In genomic region chr5:81513982-81514381, GRCh38 we compare ENCODE assay signal across 10 cellular contexts.
DNase-seq lines count a peak whose midpoint lies in the region; ATAC-seq, FAIRE-seq and TF ChIP-seq lines count a peak whose summit lies in the region.
"Had no signal": no experiment of that assay in that cellular context is flagged by ENCODE, and none has a peak within 500 bp of the region (broad histone marks: within the 10 kb centered on the region; RNA-seq: fewer than 3 reads in every experiment).

No MANE protein-coding gene starts in this region.

- H3K4me1 ChIP-seq in GM23248 (ENCODE audit: insufficient read depth) (peaks cover 7% of the 10 kb centered on the region), hepatocyte (ENCODE audit: insufficient read depth) (no peaks in the 10 kb centered on the region)
- no peaks in the 10 kb centered on the region for H3K4me1 ChIP-seq in CD8-positive, alpha-beta memory T cell (ENCODE audit: insufficient read depth, low read length)

- H3K4me3 ChIP-seq in GM23248 (no peak overlapping the region), hepatocyte (no peak overlapping the region)
- H3K4me3 ChIP-seq in CD8-positive, alpha-beta memory T cell (ENCODE audit: low read length) = no peak overlapping the region

- in situ Hi-C loops in GM23248 (cut with MboI) = loop anchor here (25.0 kb wide), 3 partner anchors 223 to 723 kb away; no protein-coding TSS in a partner anchor

- intact Hi-C loops in CD4-positive, alpha-beta T cell (cut with DNase I, micrococcal nuclease) = loop anchor here in 1 of 2 experiments (2.0 kb wide), 1 partner anchor 653 kb away; no protein-coding TSS in a partner anchor

- no peaks in the 10 kb centered on the region for H3F3A ChIP-seq in GM23248 (ENCODE audit: insufficient read depth)

- H3K36me3 ChIP-seq in GM23248 (ENCODE audit: low read depth) (no peaks in the 10 kb centered on the region), hepatocyte (replicated peaks; ENCODE audit: insufficient read depth, low read depth) (no peaks in the 10 kb centered on the region)
- no peaks in the 10 kb centered on the region for H3K36me3 ChIP-seq in CD8-positive, alpha-beta memory T cell (ENCODE audit: insufficient read depth, low read length)

- H4K20me1 ChIP-seq in GM23248 (ENCODE audit: insufficient read depth) (no peaks in the 10 kb centered on the region), hepatocyte (ENCODE audit: insufficient read depth, poor library complexity, severe bottlenecking) (no peaks in the 10 kb centered on the region)

- H3K27me3 ChIP-seq in CD4-positive, alpha-beta T cell (ENCODE audit: control insufficient read depth, insufficient read depth, low read length) = no peaks in the 10 kb centered on the region
- H3K27me3 ChIP-seq in GM23248 (replicated peaks; ENCODE audit: insufficient read depth) = no peaks in the 10 kb centered on the region
- no peaks in the 10 kb centered on the region for H3K27me3 ChIP-seq in hepatocyte
- H3K27me3 ChIP-seq in CD8-positive, alpha-beta memory T cell (ENCODE audit: insufficient read depth, low read length, poor library complexity, severe bottlenecking) = no peaks in the 10 kb centered on the region

- no peaks in the 10 kb centered on the region for H3K27me3 Mint-ChIP-seq in CD4-positive, alpha-beta T cell
- no peaks in the 10 kb centered on the region for H3K27me3 Mint-ChIP-seq in stimulated activated naive CD8-positive, alpha-beta T cell treated with anti-CD3 and anti-CD28 coated beads, Interleukin-15, amount 100 ng/mL, for 72 hours
- H3K27me3 Mint-ChIP-seq in CD8-positive, alpha-beta memory T cell = no peaks in the 10 kb centered on the region

- H3K9ac ChIP-seq in GM23248 = no peak overlapping the region

- H2AFZ ChIP-seq in GM23248 = no peak overlapping the region
- H2AFZ ChIP-seq in hepatocyte = no peak overlapping the region

- DNase-seq in CD4-positive, alpha-beta T cell = no peak
- DNase-seq in GM23248 (peak; percentile 32), RWPE1 (ENCODE audit: low spot score) (peak; percentile 37), hepatocyte (ENCODE audit: low spot score) (no peak), islet precursor cell (no peak), RCC 7860 (ENCODE audit: low spot score) (no peak)
- DNase-seq in stimulated activated naive CD8-positive, alpha-beta T cell treated with anti-CD3 and anti-CD28 coated beads, Interleukin-15, amount 100 ng/mL, for 72 hours = no peak
- DNase-seq in CD8-positive, alpha-beta memory T cell = no peak

- H3K9me2 ChIP-seq in GM23248 (ENCODE audit: insufficient read depth) (no peaks in the 10 kb centered on the region), hepatocyte (replicated peaks; ENCODE audit: insufficient read depth) (no peaks in the 10 kb centered on the region)

- no peak overlapping the region for H3K27ac Mint-ChIP-seq in CD4-positive, alpha-beta T cell
- no peak overlapping the region for H3K27ac Mint-ChIP-seq in stimulated activated naive CD8-positive, alpha-beta T cell treated with anti-CD3 and anti-CD28 coated beads, Interleukin-15, amount 100 ng/mL, for 72 hours
- H3K27ac Mint-ChIP-seq in CD8-positive, alpha-beta memory T cell = no peak overlapping the region
- H3K27ac Mint-ChIP-seq: nephron had no signal

- H3K9me3 Mint-ChIP-seq in CD4-positive, alpha-beta T cell = no peaks in the 10 kb centered on the region
- H3K9me3 Mint-ChIP-seq in stimulated activated naive CD8-positive, alpha-beta T cell treated with anti-CD3 and anti-CD28 coated beads, Interleukin-15, amount 100 ng/mL, for 72 hours = no peaks in the 10 kb centered on the region
- H3K9me3 Mint-ChIP-seq in CD8-positive, alpha-beta memory T cell = no peaks in the 10 kb centered on the region
- H3K9me3 Mint-ChIP-seq: nephron had no signal

- peak; percentile 48 for ATAC-seq in CD4-positive, alpha-beta T cell (ENCODE audit: poor library complexity)
- no peak for ATAC-seq in stimulated activated naive CD8-positive, alpha-beta T cell treated with anti-CD3 and anti-CD28 coated beads, Interleukin-15, amount 100 ng/mL, for 72 hours

- no peak overlapping the region for H3K27ac ChIP-seq in CD4-positive, alpha-beta T cell (ENCODE audit: low read depth, low read length)
- H3K27ac ChIP-seq in GM23248 (no peak overlapping the region), RWPE1 (no peak overlapping the region), hepatocyte (no peak overlapping the region)
- no peak overlapping the region for H3K27ac ChIP-seq in CD8-positive, alpha-beta memory T cell (ENCODE audit: low read depth, low read length)
- H3K27ac ChIP-seq: epithelial cell of prostate had no signal

- peaks cover 5% of the 10 kb centered on the region for H3K36me3 Mint-ChIP-seq in CD4-positive, alpha-beta T cell (ENCODE audit: low read depth)
- peaks cover 0 to 2% (median 0%) of the 10 kb centered on the region in 3 donors for H3K36me3 Mint-ChIP-seq in CD8-positive, alpha-beta memory T cell

- H3K9me3 ChIP-seq in CD4-positive, alpha-beta T cell (ENCODE audit: control insufficient read depth, low read length) = no peaks in the 10 kb centered on the region
- no peaks in the 10 kb centered on the region for H3K9me3 ChIP-seq in GM23248 (ENCODE audit: low read depth)
- H3K9me3 ChIP-seq in hepatocyte (ENCODE audit: low read depth) = no peaks in the 10 kb centered on the region
- H3K9me3 ChIP-seq in CD8-positive, alpha-beta memory T cell (ENCODE audit: low read length) = no peaks in the 10 kb centered on the region

- peaks cover 7% of the 10 kb centered on the region for H3K4me1 Mint-ChIP-seq in CD4-positive, alpha-beta T cell (ENCODE audit: low read depth)
- H3K4me1 Mint-ChIP-seq in stimulated activated naive CD8-positive, alpha-beta T cell treated with anti-CD3 and anti-CD28 coated beads, Interleukin-15, amount 100 ng/mL, for 72 hours = no peaks in the 10 kb centered on the region
- H3K4me1 Mint-ChIP-seq in CD8-positive, alpha-beta memory T cell = peaks cover 0 to 4% (median 0%) of the 10 kb centered on the region in 3 donors
- H3K4me1 Mint-ChIP-seq: nephron had no signal

- FAIRE-seq in RCC 7860 (lab: Jason Lieb, UNC) = no peak

- H3K4me3 Mint-ChIP-seq in CD4-positive, alpha-beta T cell = no peak overlapping the region
- H3K4me3 Mint-ChIP-seq in stimulated activated naive CD8-positive, alpha-beta T cell treated with anti-CD3 and anti-CD28 coated beads, Interleukin-15, amount 100 ng/mL, for 72 hours = no peak overlapping the region
- H3K4me3 Mint-ChIP-seq in CD8-positive, alpha-beta memory T cell = no peak overlapping the region
- H3K4me3 Mint-ChIP-seq: nephron had no signal

- H3K4me2 ChIP-seq in GM23248 (ENCODE audit: unreplicated experiment) (no peak overlapping the region), hepatocyte (no peak overlapping the region)

- CTCF ChIA-PET in CD4-positive, alpha-beta T cell (lab: Charles Lee) = no interaction called here
- CTCF ChIA-PET in RWPE1 (lab: Yijun Ruan, JAX) = interaction anchor here (0.6 to 0.7 kb wide), 5 partner anchors 20 to 345 kb away, joined by 3 to 5 read pairs (median 3); no protein-coding TSS in a partner anchor
- CTCF ChIA-PET in CD8-positive, alpha-beta memory T cell (lab: Charles Lee) = no interaction called here

- no peaks in the 10 kb centered on the region for H3K79me2 ChIP-seq in GM23248 (ENCODE audit: insufficient read depth)
- H3K79me2 ChIP-seq in hepatocyte = no peaks in the 10 kb centered on the region

- POLR2A ChIA-PET in CD4-positive, alpha-beta T cell (lab: Charles Lee) = interaction anchor here (1.0 kb wide), 1 partner anchor 237 kb away, joined by 3 read pairs; the partner anchor contains the start of gene SSBP2
- POLR2A ChIA-PET in RWPE1 (lab: Yijun Ruan, JAX; ENCODE audit: low non-redundant PET) = no interaction called here
- POLR2A ChIA-PET in CD8-positive, alpha-beta memory T cell (lab: Charles Lee) = no interaction called here

- TF ChIP-seq CTCF in CD4-positive, alpha-beta T cell (IDR thresholded peaks at IDR 0.05) = peak; percentile 61
- TF ChIP-seq CTCF in RWPE1 (conservative IDR thresholded peaks at IDR 0.05; ENCODE audit: low read depth) (peak; percentile 60), hepatocyte (IDR thresholded peaks at IDR 0.05; ENCODE audit: poor library complexity) (peak; percentile 23)

Comparison
In these comparisons a context has a peak if more than half of its experiments do, and no peak if none do; other contexts are left out.
1. DNase-seq: peak in GM23248 (single experiment) and RWPE1 (single experiment); none in CD4-positive, alpha-beta T cell (0 of 10), hepatocyte (single experiment), islet precursor cell (single experiment), stimulated activated naive CD8-positive, alpha-beta T cell treated with anti-CD3 and anti-CD28 coated beads, Interleukin-15, amount 100 ng/mL, for 72 hours (0 of 2), CD8-positive, alpha-beta memory T cell (0 of 5) and RCC 7860 (single experiment).
2. Peak in every context shown above with its lines, with median percentiles within 50 percentile points of each other: CTCF ChIP-seq.